Comparison of ENCODE assay signal across 11 cellular contexts in genomic region chr10:113689574-113689973, GRCh38. TPM values are rescaled to one million over a fixed set of nuclear protein-coding genes. Genes with fewer than 3 reads are reported as not detected.
"Had no signal": no experiment of that assay in that cellular context is flagged by ENCODE, and none has a peak within 500 bp of the region (broad histone marks: within the 10 kb centered on the region; RNA-seq: fewer than 3 reads in every experiment).

No MANE protein-coding gene starts in this region.

- H3K4me3 ChIP-seq: esophagus muscularis mucosa, ovary, spleen, thoracic aorta, upper lobe of right lung had no signal

- H3K36me3 ChIP-seq: ovary, upper lobe of right lung had no signal

- H3K4me1 ChIP-seq: esophagus muscularis mucosa, upper lobe of right lung had no signal

- H3K27ac ChIP-seq: esophagus muscularis mucosa, ovary, spleen, thoracic aorta, upper lobe of right lung had no signal

- H3K4me3 Mint-ChIP-seq: activated T-cell treated with anti-CD3 and anti-CD28 coated beads, Interleukin-2, amount 50 U/mL, for 4 hours had no signal

- DNase-seq: activated CD4-positive, alpha-beta T cell treated with anti-CD3 and anti-CD28 coated beads for 48 hours; activated T-cell treated with anti-CD3 and anti-CD28 coated beads, Interleukin-2, amount 50 U/mL, for 4 hours; hippocampal formation; ovary; spleen; upper lobe of right lung had no signal

- H3K27me3 ChIP-seq: esophagus muscularis mucosa, ovary, spleen, upper lobe of right lung had no signal

RNA-seq across cellular contexts. Expression of gene NRAP, which starts 25.7 kb away (rescaled TPM):
- total RNA-seq: activated T-cell treated with anti-CD3 and anti-CD28 coated beads, Interleukin-2, amount 50 U/mL, for 4 hours; esophagus muscularis mucosa; lung microvascular endothelial cell; sciatic nerve; thoracic aorta had no signal
- polyA plus RNA-seq: keratinocyte had no signal
